In the genomic region with DNA sequence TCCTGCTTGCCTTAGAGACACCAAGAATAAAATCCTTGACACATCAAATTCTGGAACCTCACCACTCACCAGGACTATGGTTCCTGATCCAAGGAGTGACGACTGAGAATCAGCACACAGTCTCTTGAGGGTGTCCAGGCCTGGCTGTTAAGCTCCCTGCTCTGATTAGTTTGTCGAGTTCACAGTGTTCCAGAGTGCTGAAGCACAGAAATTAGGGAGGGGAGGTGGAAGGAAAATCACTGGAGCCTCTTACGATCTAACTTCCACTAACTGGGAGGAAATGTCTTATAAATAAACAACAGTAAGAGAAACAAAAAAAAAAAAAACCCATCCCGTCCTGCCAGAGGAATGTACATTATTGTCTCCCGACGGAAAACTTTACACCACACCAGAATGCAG, we compare ENCODE assay signal across 9 cellular contexts.
DNase-seq lines count a peak whose midpoint lies in the region; ATAC-seq lines count a peak whose summit lies in the region.
"Had no signal": no experiment of that assay in that cellular context is flagged by ENCODE, and none has a peak within 500 bp of the region (broad histone marks: within the 10 kb centered on the region; RNA-seq: fewer than 3 reads in every experiment).

No MANE protein-coding gene starts in this region.

- peak; percentile 91 for ATAC-seq in left cardiac atrium
- no peak for ATAC-seq in HG02870 (IDR thresholded peaks at IDR 0.05; ENCODE audit: unreplicated experiment)

- H3K4me1 ChIP-seq in rectal smooth muscle tissue (ENCODE audit: control insufficient read depth, insufficient read depth, low read length): peaks cover 30% of the 10 kb centered on the region

- DNase-seq in Caki2 (ENCODE audit: low read depth): peak; percentile 65
- DNase-seq in amniotic epithelial cell (ENCODE audit: low read depth): peak; percentile 79
- peak; percentile 70 for DNase-seq in left cardiac atrium
- DNase-seq in stimulated activated naive CD4-positive, alpha-beta T cell treated with Interleukin-2 at 50 U/mL for 16 hours (lab: John Stamatoyannopoulos, UW): no peak
- no peak for DNase-seq in UCSD-AML1 (lab: John Stamatoyannopoulos, UW; ENCODE audit: unreplicated experiment)
- DNase-seq in iPS-NIHi7 (ENCODE audit: extremely low spot score): no peak
- DNase-seq: KG1 had no signal

- H3K27me3 ChIP-seq in rectal smooth muscle tissue (ENCODE audit: control insufficient read depth, insufficient read depth, low read length): no peaks in the 10 kb centered on the region

- H3K27ac ChIP-seq in rectal smooth muscle tissue (ENCODE audit: low read depth, low read length): peak overlapping the region; percentile 99

- H3K4me3 ChIP-seq in rectal smooth muscle tissue (ENCODE audit: low read length): peak overlapping the region; percentile 61

- intact Hi-C loops in left cardiac atrium (cut with DNase I): no loop called here

- in situ Hi-C loops in Caki2 (cut with HindIII; ENCODE audit: low pct_unique_long_range_greater_than_20kb, low sequenced_read_pairs): no loop called here

- H3K36me3 ChIP-seq in rectal smooth muscle tissue (ENCODE audit: control insufficient read depth, insufficient read depth, low read length): no peaks in the 10 kb centered on the region

- H3K9ac ChIP-seq in rectal smooth muscle tissue (ENCODE audit: low read length): no peak overlapping the region

Comparison
In these comparisons a context has a peak if more than half of its experiments do, and no peak if none do; other contexts are left out.
1. DNase-seq: peak in Caki2 (single experiment), amniotic epithelial cell (single experiment) and left cardiac atrium (single experiment); none in stimulated activated naive CD4-positive, alpha-beta T cell treated with Interleukin-2 at 50 U/mL for 16 hours (single experiment), UCSD-AML1 (single experiment) and iPS-NIHi7 (single experiment).